8 cellular contexts compared by ENCODE assay signal in genomic region chr12:57175428-57176138, GRCh38. TPM values are rescaled to one million over a fixed set of nuclear protein-coding genes. Genes with fewer than 3 reads are reported as not detected.
DNase-seq lines count a peak whose midpoint lies in the region; ATAC-seq and TF ChIP-seq lines count a peak whose summit lies in the region.

No MANE protein-coding gene starts in this region.

- no peaks in the 10 kb centered on the region for H3K4me1 ChIP-seq in mucosa of descending colon (ENCODE audit: low read depth)
- peaks cover 62% of the 10 kb centered on the region for H3K4me1 ChIP-seq in suprapubic skin

- H3K4me1 Mint-ChIP-seq in activated CD8-positive, alpha-beta T cell treated with anti-CD3 and anti-CD28 coated beads for 36 hours (ENCODE audit: low read depth) = no peaks in the 10 kb centered on the region

- CTCF ChIA-PET in activated CD8-positive, alpha-beta T cell treated with anti-CD3 and anti-CD28 coated beads for 36 hours (lab: Charles Lee) = interaction anchor here (0.7 to 9.4 kb wide), 24 partner anchors 10 to 335 kb away, joined by 3 to 153 read pairs (median 3); partner anchors contain the start of genes LRP1, STAT6 and TAC3

- H3K36me3 ChIP-seq in mucosa of descending colon (ENCODE audit: low read depth) (no peaks in the 10 kb centered on the region), suprapubic skin (peaks cover 51% of the 10 kb centered on the region)

- H3K27me3 Mint-ChIP-seq in activated CD8-positive, alpha-beta T cell treated with anti-CD3 and anti-CD28 coated beads for 36 hours = no peaks in the 10 kb centered on the region

- H3K4me3 Mint-ChIP-seq in activated CD8-positive, alpha-beta T cell treated with anti-CD3 and anti-CD28 coated beads for 36 hours = no peak overlapping the region

- POLR2A ChIA-PET in activated CD8-positive, alpha-beta T cell treated with anti-CD3 and anti-CD28 coated beads for 36 hours (lab: Charles Lee) = interaction anchor here (0.8 kb wide), 1 partner anchor 11 kb away, joined by 3 read pairs; no protein-coding TSS in a partner anchor

- no peak overlapping the region for H3K27ac Mint-ChIP-seq in activated CD8-positive, alpha-beta T cell treated with anti-CD3 and anti-CD28 coated beads for 36 hours

- 38% methylated on average over 18 of the region's 29 CpGs for WGBS in suprapubic skin

- no peaks in the 10 kb centered on the region for H3K36me3 Mint-ChIP-seq in activated CD8-positive, alpha-beta T cell treated with anti-CD3 and anti-CD28 coated beads for 36 hours (ENCODE audit: low read depth)

- no peak for TF ChIP-seq POLR2A in suprapubic skin (IDR thresholded peaks at IDR 0.05)

- intact Hi-C loops in activated CD8-positive, alpha-beta T cell treated with anti-CD3 and anti-CD28 coated beads for 36 hours (cut with micrococcal nuclease) = no loop called here
- intact Hi-C loops in mucosa of descending colon (cut with DNase I, micrococcal nuclease) = loop anchor here in 1 of 2 donors (5.0 kb wide), 1 partner anchor 53 kb away; no protein-coding TSS in a partner anchor

- H3K9me3 ChIP-seq in mucosa of descending colon (no peaks in the 10 kb centered on the region), suprapubic skin (no peaks in the 10 kb centered on the region)

- no peaks in the 10 kb centered on the region for H3K27me3 ChIP-seq in suprapubic skin

- DNase-seq in stimulated activated naive CD4-positive, alpha-beta T cell (lab: John Stamatoyannopoulos, UW) = peak in 4 of 6 experiments; percentile 4 to 16 (median 10)
- no peak for DNase-seq in stimulated activated naive CD4-positive, alpha-beta T cell treated with Interleukin-2 at 50 U/mL for 16 hours (lab: John Stamatoyannopoulos, UW)
- DNase-seq in NCI-H460 (ENCODE audit: extremely low read depth, low read depth) (peak; percentile 78), epithelial cell of esophagus (ENCODE audit: low read depth) (peak; percentile 99), mucosa of descending colon (peak; percentile 76 to 86 (median 85)), suprapubic skin (ENCODE audit: low spot score in 2 of 2) (peak; percentile 93)
- DNase-seq in activated CD8-positive, alpha-beta T cell treated with anti-CD3 and anti-CD28 coated beads for 36 hours = peak; percentile 72

- no peaks in the 10 kb centered on the region for H3K9me3 Mint-ChIP-seq in activated CD8-positive, alpha-beta T cell treated with anti-CD3 and anti-CD28 coated beads for 36 hours

- peak; percentile 45 for ATAC-seq in activated CD8-positive, alpha-beta T cell treated with anti-CD3 and anti-CD28 coated beads for 36 hours
- peak; percentile 76 for ATAC-seq in mucosa of descending colon
- ATAC-seq in GM21723 (IDR thresholded peaks at IDR 0.05; ENCODE audit: unreplicated experiment) = no peak

- no peak for TF ChIP-seq EP300 in suprapubic skin (IDR thresholded peaks at IDR 0.05)

- H3K4me3 ChIP-seq in epithelial cell of esophagus (ENCODE audit: low read length) (peak overlapping the region; percentile 26), mucosa of descending colon (no peak overlapping the region), suprapubic skin (no peak overlapping the region)

- peak; percentile 69 for TF ChIP-seq CTCF in activated CD8-positive, alpha-beta T cell treated with anti-CD3 and anti-CD28 coated beads for 36 hours (IDR thresholded peaks at IDR 0.05)
- TF ChIP-seq CTCF in epithelial cell of esophagus (IDR thresholded peaks at IDR 0.05; ENCODE audit: insufficient read depth, low read depth, low read length, missing control alignments) = peak; percentile 83
- TF ChIP-seq CTCF in mucosa of descending colon (IDR thresholded peaks at IDR 0.05) = peak; percentile 35
- TF ChIP-seq CTCF in suprapubic skin (IDR thresholded peaks at IDR 0.05) = peak; percentile 55 to 72

- H3K27ac ChIP-seq in suprapubic skin = peak overlapping the region; percentile 54

RNA-seq across cellular contexts. Expression of gene LRP1-AS, which starts 28.2 kb away (rescaled TPM):
- total RNA-seq in NCI-H460 (2014; rRNA removed; shearing (Covaris generic)) = not detected in 2 replicates
- polyA plus RNA-seq in NCI-H460 (2014; cell fraction: nucleus; rRNA removed) = not detected in 2 replicates
- total RNA-seq in activated CD8-positive, alpha-beta T cell treated with anti-CD3 and anti-CD28 coated beads for 36 hours = not detected
- total RNA-seq in mucosa of descending colon = not detected
- total RNA-seq in suprapubic skin = not detected

RNA-seq across cellular contexts. Expression of gene NXPH4, which starts 41.0 kb away (rescaled TPM):
- 9.7 and 10.7 TPM in 2 replicates for total RNA-seq in NCI-H460 (2014; rRNA removed; shearing (Covaris generic))
- 13.2 and 18.1 TPM in 2 replicates for polyA plus RNA-seq in NCI-H460 (2014; cell fraction: nucleus; rRNA removed)
- under 1 TPM; 0.41 to 0.45 TPM for total RNA-seq in activated CD8-positive, alpha-beta T cell treated with anti-CD3 and anti-CD28 coated beads for 36 hours
- total RNA-seq in mucosa of descending colon (under 1 TPM in 1 of 3 donors, not detected in 2; 0.25 TPM), suprapubic skin (10 to 100 TPM in 3 of 4 donors, 1 to 10 TPM in 1; 7.1 to 26.0 (median 18.3) TPM)

RNA-seq across cellular contexts. Expression of gene LRP1, which starts 47.3 kb away (rescaled TPM):
- 3.1 and 5.5 TPM in 2 replicates for total RNA-seq in NCI-H460 (2014; rRNA removed; shearing (Covaris generic))
- polyA plus RNA-seq in NCI-H460 (2014; cell fraction: nucleus; rRNA removed) = 1.3 and 3.4 TPM in 2 replicates
- 1 to 10 TPM; 1.5 to 1.9 TPM for total RNA-seq in activated CD8-positive, alpha-beta T cell treated with anti-CD3 and anti-CD28 coated beads for 36 hours
- 100 to 1,000 TPM; 128 to 223 (median 148) TPM for total RNA-seq in mucosa of descending colon
- 100 to 1,000 TPM in 2 of 4 donors, 10 to 100 TPM in 2; 83.1 to 149 (median 106) TPM for total RNA-seq in suprapubic skin

RNA-seq across cellular contexts. Expression of gene SHMT2, which starts 53.9 kb away (rescaled TPM):
- 373 and 409 TPM in 2 replicates for total RNA-seq in NCI-H460 (2014; rRNA removed; shearing (Covaris generic))
- 522 and 550 TPM in 2 replicates for polyA plus RNA-seq in NCI-H460 (2014; cell fraction: nucleus; rRNA removed)
- total RNA-seq in activated CD8-positive, alpha-beta T cell treated with anti-CD3 and anti-CD28 coated beads for 36 hours = 100 to 1,000 TPM; 480 to 529 TPM
- total RNA-seq in mucosa of descending colon (10 to 100 TPM; 34.7 to 67.4 (median 40.9) TPM), suprapubic skin (10 to 100 TPM; 53.5 to 87.2 (median 70.3) TPM)

Comparison
In these comparisons a context has a peak if more than half of its experiments do, and no peak if none do; other contexts are left out.
1. RNA of gene LRP1, which starts 47.3 kb away (total RNA-seq): 128 to 223 TPM in mucosa of descending colon and 83.1 to 149 TPM in suprapubic skin; 3.1 to 5.5 TPM in NCI-H460 and 1.5 to 1.9 TPM in activated CD8-positive, alpha-beta T cell treated with anti-CD3 and anti-CD28 coated beads for 36 hours; every median in the first group is over 10 times any median in the second.
2. Peak in every context shown above with its lines, with median percentiles within 50 percentile points of each other: CTCF ChIP-seq.